ENCODE assay signal across 1 cellular context in the genomic region with DNA sequence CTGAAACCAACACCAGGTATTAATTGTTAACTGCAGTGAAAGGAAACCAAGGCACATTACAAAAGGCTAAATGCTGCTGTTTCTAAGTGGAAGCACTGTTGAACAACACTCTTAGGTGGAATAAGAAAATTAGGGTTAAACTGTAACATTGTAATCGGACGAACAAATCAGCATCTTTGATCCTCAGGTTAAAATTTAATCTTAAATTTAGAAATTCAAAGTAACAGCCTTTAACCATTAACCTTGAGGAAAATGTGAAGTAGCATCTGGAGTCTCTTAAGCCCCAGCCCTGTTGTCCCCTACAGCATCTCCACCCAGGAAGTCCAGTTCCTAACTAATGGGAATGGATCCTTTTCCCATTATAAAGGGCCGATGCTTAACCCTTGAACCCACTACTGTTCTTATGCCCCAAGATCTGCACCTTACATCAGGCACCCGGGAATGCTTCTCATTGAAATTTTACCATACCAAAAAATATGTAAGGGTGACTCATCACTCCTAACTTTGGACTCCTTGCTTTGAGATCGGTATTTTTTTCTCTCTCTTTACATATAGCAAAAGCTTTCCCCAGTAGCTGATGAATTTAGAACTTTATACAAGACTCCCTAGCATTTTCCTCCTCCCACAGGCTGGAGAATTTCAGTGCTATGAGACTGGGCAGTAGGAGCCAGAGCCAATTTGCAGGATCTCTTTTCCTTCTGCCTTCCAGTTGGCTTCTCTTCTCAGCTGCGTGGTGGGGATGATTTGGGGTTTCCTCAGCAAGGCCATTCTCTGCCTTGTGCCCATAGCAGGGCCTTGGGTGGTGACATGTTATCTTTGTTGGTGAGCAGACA.
A peak's percentile ranks its signal among the peaks of the same experiment; 100 is the strongest.
TF ChIP-seq lines count a peak whose summit lies in the region.

No MANE protein-coding gene starts in this region.

TF ChIP-seq in endothelial cell of umbilical vein, 7 proteins besides CTCF, POLR2A, EP300 and RAD21:
- TF ChIP-seq MYC (IDR thresholded peaks at IDR 0.05; ENCODE audit: low read depth, low read length) (no peak), GATA2 (IDR thresholded peaks at IDR 0.05; ENCODE audit: insufficient read depth, insufficient read length, low read depth, low read length) (no peak), JUN (IDR thresholded peaks at IDR 0.05; ENCODE audit: borderline replicate concordance, insufficient read depth, insufficient read length, low read depth) (peak; percentile 17), EZH2 (IDR thresholded peaks at IDR 0.05; ENCODE audit: borderline replicate concordance, low read depth, low read length, severe bottlenecking) (no peak), FOS (IDR thresholded peaks at IDR 0.05; ENCODE audit: borderline replicate concordance, insufficient read depth, low read length) (no peak)
- TF ChIP-seq, protein P1, sequence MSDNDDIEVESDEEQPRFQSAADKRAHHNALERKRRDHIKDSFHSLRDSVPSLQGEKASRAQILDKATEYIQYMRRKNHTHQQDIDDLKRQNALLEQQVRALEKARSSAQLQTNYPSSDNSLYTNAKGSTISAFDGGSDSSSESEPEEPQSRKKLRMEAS (IDR thresholded peaks at IDR 0.05; ENCODE audit: insufficient read depth, insufficient read length): no peak
